In genomic region chr20:52175840-52176239, GRCh38 we compare ENCODE assay signal across 1 cellular context.
TF ChIP-seq lines count a peak whose summit lies in the region.

No MANE protein-coding gene starts in this region.

TF ChIP-seq in K562, 482 proteins besides CTCF, POLR2A, EP300 and RAD21:
- TF ChIP-seq ZNF830 (CRISPR knock-in tag; IDR thresholded peaks at IDR 0.05) (no peak), PRDM10 (IDR thresholded peaks at IDR 0.05; ENCODE audit: partially characterized antibody) (peak; percentile 58)
